ENCODE assay signal across 8 cellular contexts in the genomic region with DNA sequence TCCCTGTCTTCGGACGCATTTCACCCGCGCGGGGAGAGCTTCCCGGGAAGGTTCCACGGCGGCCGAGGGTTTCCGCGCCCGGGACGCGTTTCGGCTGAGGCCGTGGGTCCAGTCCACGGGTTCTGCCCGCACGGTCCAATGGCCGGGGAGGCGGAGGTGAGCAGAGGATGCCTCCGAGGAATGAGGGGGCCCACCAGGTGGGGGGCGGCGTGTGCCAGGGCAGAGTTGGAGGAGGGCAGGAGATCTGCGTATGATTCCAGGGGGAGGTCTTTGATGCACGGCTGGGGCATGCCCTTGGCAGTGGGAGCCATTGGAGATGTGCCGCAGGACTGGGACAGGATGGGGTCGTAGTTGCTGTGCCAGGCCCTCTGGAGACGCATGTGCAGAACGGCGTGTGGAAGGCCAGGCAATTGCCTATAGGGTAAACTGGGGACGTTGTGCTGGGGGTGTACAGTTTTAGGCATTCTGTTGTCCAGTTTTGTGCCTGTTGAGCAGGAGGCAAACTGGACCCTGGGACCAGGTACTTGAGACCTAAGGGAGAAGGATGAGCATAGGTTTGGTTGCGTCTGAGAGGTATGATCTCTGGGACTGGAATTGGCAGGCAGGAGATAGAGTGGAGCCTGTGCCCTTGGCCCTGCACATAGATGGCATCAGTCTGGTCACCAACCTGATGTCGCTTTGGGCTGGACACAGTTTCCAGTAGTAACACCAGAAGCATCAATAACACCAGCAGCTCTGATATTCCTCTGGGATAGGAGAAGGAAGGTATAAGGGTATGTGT. TPM values are rescaled to one million over a fixed set of nuclear protein-coding genes. Genes with fewer than 3 reads are reported as not detected.
DNase-seq lines count a peak whose midpoint lies in the region; ATAC-seq and TF ChIP-seq lines count a peak whose summit lies in the region.

No MANE protein-coding gene starts in this region.

- H3K4me3 ChIP-seq in astrocyte of the cerebellum (ENCODE audit: low read depth, low read length): peak overlapping the region; percentile 93

- DNase-seq in DMS53 (lab: John Stamatoyannopoulos, UW) (peak; percentile 60), DMS53 treated with DMSO at 0.1 percent for 48 hours (lab: John Stamatoyannopoulos, UW; ENCODE audit: unreplicated experiment) (no peak), NCI-H748 (lab: John Stamatoyannopoulos, UW; ENCODE audit: unreplicated experiment) (peak; percentile 68), astrocyte of the cerebellum (ENCODE audit: low read depth) (no peak), immature natural killer cell (no peak), SHP77 treated with DMSO at 0.1 percent for 48 hours (lab: John Stamatoyannopoulos, UW) (no peak)
- DNase-seq in stimulated activated effector memory CD8-positive, alpha-beta T cell treated with anti-CD3 and anti-CD28 coated beads, Interleukin-12 subunit alpha, Interleukin-12 subunit beta, amount 100 ng/mL, for 72 hours (ENCODE audit: low spot score in 2 of 2): peak in 1 of 2 donors; percentile 69

- TF ChIP-seq CTCF in astrocyte of the cerebellum (IDR thresholded peaks at IDR 0.05; ENCODE audit: low read depth, low read length, missing control alignments): no peak

- H3K27ac Mint-ChIP-seq in immature natural killer cell: peak overlapping the region; percentile 17 to 87 (median 66)
- peak overlapping the region; percentile 90 for H3K27ac Mint-ChIP-seq in stimulated activated effector memory CD8-positive, alpha-beta T cell treated with anti-CD3 and anti-CD28 coated beads, Interleukin-12 subunit alpha, Interleukin-12 subunit beta, amount 100 ng/mL, for 72 hours

- peaks cover 3 to 6% (median 4%) of the 10 kb centered on the region in 3 donors for H3K27me3 Mint-ChIP-seq in immature natural killer cell (ENCODE audit: low read depth in 3 of 3)

- H3K4me1 Mint-ChIP-seq in immature natural killer cell: peaks cover 28 to 35% of the 10 kb centered on the region in 2 donors
- H3K4me1 Mint-ChIP-seq in stimulated activated effector memory CD8-positive, alpha-beta T cell treated with anti-CD3 and anti-CD28 coated beads, Interleukin-12 subunit alpha, Interleukin-12 subunit beta, amount 100 ng/mL, for 72 hours: peaks cover 37% of the 10 kb centered on the region

- H3K4me3 Mint-ChIP-seq in immature natural killer cell: peak overlapping the region; percentile 80 to 97 (median 94)
- peak overlapping the region; percentile 92 for H3K4me3 Mint-ChIP-seq in stimulated activated effector memory CD8-positive, alpha-beta T cell treated with anti-CD3 and anti-CD28 coated beads, Interleukin-12 subunit alpha, Interleukin-12 subunit beta, amount 100 ng/mL, for 72 hours

- no peaks in the 10 kb centered on the region for H3K36me3 Mint-ChIP-seq in immature natural killer cell
- H3K36me3 Mint-ChIP-seq in stimulated activated effector memory CD8-positive, alpha-beta T cell treated with anti-CD3 and anti-CD28 coated beads, Interleukin-12 subunit alpha, Interleukin-12 subunit beta, amount 100 ng/mL, for 72 hours: peaks cover 34% of the 10 kb centered on the region

- no peaks in the 10 kb centered on the region for H3K9me3 Mint-ChIP-seq in immature natural killer cell
- no peaks in the 10 kb centered on the region for H3K9me3 Mint-ChIP-seq in stimulated activated effector memory CD8-positive, alpha-beta T cell treated with anti-CD3 and anti-CD28 coated beads, Interleukin-12 subunit alpha, Interleukin-12 subunit beta, amount 100 ng/mL, for 72 hours

- peak; percentile 10 for ATAC-seq in HG02571 (IDR thresholded peaks at IDR 0.05; ENCODE audit: unreplicated experiment)
- peak; percentile 19 for ATAC-seq in stimulated activated effector memory CD8-positive, alpha-beta T cell treated with anti-CD3 and anti-CD28 coated beads, Interleukin-12 subunit alpha, Interleukin-12 subunit beta, amount 100 ng/mL, for 72 hours

- in situ Hi-C loops in astrocyte of the cerebellum (cut with HindIII; ENCODE audit: low sequenced_read_pairs): no loop called here

RNA-seq across cellular contexts. Expression of a gene that starts 0.8 kb away (rescaled TPM):
- 10 to 100 TPM in 1 of 3 donors, 1 to 10 TPM in 2; 3.4 to 12.2 (median 4.4) TPM for polyA plus RNA-seq in immature natural killer cell

RNA-seq across cellular contexts. Expression of a gene that starts 13.7 kb away (rescaled TPM):
- not detected for polyA plus RNA-seq in immature natural killer cell

RNA-seq across cellular contexts. Expression of a gene that starts 22.1 kb away (rescaled TPM):
- polyA plus RNA-seq in immature natural killer cell: 1,000 to 10,000 TPM in 1 of 3 donors, 100 to 1,000 TPM in 2; 558 to 1,355 (median 731) TPM

RNA-seq across cellular contexts. Expression of a gene that starts 28.4 kb away (rescaled TPM):
- polyA plus RNA-seq in immature natural killer cell: 1 to 10 TPM; 1.2 to 3.6 (median 1.4) TPM

RNA-seq across cellular contexts. Expression of a gene that starts 30.8 kb away (rescaled TPM):
- 1 to 10 TPM in 1 of 3 donors, under 1 TPM in 1, not detected in 1; 0.60 to 1.2 TPM for polyA plus RNA-seq in immature natural killer cell

Comparison
In these comparisons a context has a peak if more than half of its experiments do, and no peak if none do; other contexts are left out.
1. DNase-seq: peak in DMS53 (single experiment) and NCI-H748 (single experiment); none in DMS53 treated with DMSO at 0.1 percent for 48 hours (single experiment), astrocyte of the cerebellum (single experiment), immature natural killer cell (0 of 3) and SHP77 treated with DMSO at 0.1 percent for 48 hours (single experiment).